Comparison of ENCODE assay signal across 1 cellular context in the genomic region with DNA sequence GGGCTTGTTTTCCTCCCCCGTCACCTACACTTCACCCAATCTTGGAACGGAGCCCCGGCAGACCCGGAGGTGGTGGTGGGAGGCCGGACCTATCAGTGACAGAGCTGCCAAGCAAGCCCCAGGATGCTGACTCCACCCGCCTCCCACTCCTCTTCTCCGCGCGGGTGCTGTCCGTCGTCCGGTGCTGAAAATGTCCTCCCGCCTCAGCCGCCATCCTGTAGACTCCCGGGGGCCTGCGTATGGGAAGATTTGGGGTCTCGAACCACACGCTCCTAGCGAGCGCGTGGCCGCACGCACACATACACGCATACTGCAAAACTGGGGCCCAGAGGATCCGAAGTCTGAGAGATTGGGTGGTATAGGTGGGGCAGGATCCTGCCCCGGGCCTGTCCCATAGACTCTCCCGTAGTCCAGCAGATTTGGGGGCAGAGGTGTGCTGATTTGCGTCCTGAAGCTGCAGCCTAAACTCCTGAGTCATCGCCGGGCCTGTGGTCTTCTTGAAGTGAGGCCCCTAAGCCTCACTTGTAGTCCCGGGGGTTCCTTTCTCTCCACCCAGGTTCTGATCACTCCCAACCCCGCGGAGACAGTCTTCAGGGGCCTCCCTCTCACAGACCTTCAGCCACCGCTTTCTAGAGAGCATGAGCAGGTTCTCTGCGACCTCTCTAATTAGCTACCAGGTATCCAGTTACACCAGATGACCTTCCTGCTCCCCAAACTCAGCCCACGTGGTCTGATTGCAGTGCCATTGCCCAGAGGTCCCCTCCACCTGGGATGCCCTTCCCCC.
A peak's percentile ranks its signal among the peaks of the same experiment; 100 is the strongest.
TF ChIP-seq lines count a peak whose summit lies in the region.

No MANE protein-coding gene starts in this region.

TF ChIP-seq in GM12878, 131 proteins besides CTCF, POLR2A, EP300 and RAD21 (continued from another document and continues in another):
- TF ChIP-seq GATAD2B (conservative IDR thresholded peaks at IDR 0.05; ENCODE audit: low read depth) (peak; percentile 20; the same call in 1 of the 2 replicates), ZZZ3 (IDR thresholded peaks at IDR 0.05; ENCODE audit: control insufficient read depth, insufficient read length, low read depth) (no peak), KDM1A (IDR thresholded peaks at IDR 0.05; ENCODE audit: borderline replicate concordance) (no peak), NR2F1 (conservative IDR thresholded peaks at IDR 0.05) (0 out of 2 replicates have a peak, but pooled peaks have one; percentile 15), POLR2AphosphoS5 (IDR thresholded peaks at IDR 0.05; ENCODE audit: low read length) (no peak; the same call in 1 of the 2 replicates), BMI1 (IDR thresholded peaks at IDR 0.05; ENCODE audit: borderline replicate concordance) (no peak), MXI1 (IDR thresholded peaks at IDR 0.05; ENCODE audit: low read depth, low read length) (peak; percentile 96), REST (IDR thresholded peaks at IDR 0.05; ENCODE audit: low read depth, low read length) (peak; percentile 98), SRF (IDR thresholded peaks at IDR 0.05; ENCODE audit: low read depth in 2 of 2, low read length in 2 of 2) (no peak), TCF12 (IDR thresholded peaks at IDR 0.05; ENCODE audit: low read depth, low read length) (no peak), BCL11A (IDR thresholded peaks at IDR 0.05; ENCODE audit: low read depth, low read length) (no peak), POLR2AphosphoS2 (IDR thresholded peaks at IDR 0.05; ENCODE audit: low read depth, low read length) (no peak; the same call in 1 of the 2 replicates), SREBF2 (IDR thresholded peaks at IDR 0.05; ENCODE audit: low read length) (no peak), KLF5 (IDR thresholded peaks at IDR 0.05; ENCODE audit: partially characterized antibody) (no peak), CHD1 (IDR thresholded peaks at IDR 0.05; ENCODE audit: low read depth, low read length) (no peak), SP1 (IDR thresholded peaks at IDR 0.05; ENCODE audit: low read depth, low read length) (no peak), MYC (IDR thresholded peaks at IDR 0.05; ENCODE audit: insufficient read depth, insufficient read length, insufficient replicate concordance, low read length, severe bottlenecking) (no peak), ETV6 (conservative IDR thresholded peaks at IDR 0.05 in 1 of 2, IDR thresholded peaks at IDR 0.05 in 1 of 2; ENCODE audit: borderline replicate concordance in 1 of 2, low read depth in 1 of 2) (no peak), NR2C2 (IDR thresholded peaks at IDR 0.05; ENCODE audit: borderline replicate concordance, control insufficient read depth, insufficient read length, low read depth) (no peak), RELA (IDR thresholded peaks at IDR 0.05; ENCODE audit: borderline replicate concordance, partially characterized antibody) (no peak), EED (IDR thresholded peaks at IDR 0.05; ENCODE audit: low read depth) (peak; percentile 53; the same call in 1 of the 2 replicates), YBX1 (IDR thresholded peaks at IDR 0.05) (no peak), CEBPB (IDR thresholded peaks at IDR 0.05; ENCODE audit: borderline replicate concordance in 1 of 2, low read depth in 2 of 2, low read length in 2 of 2) (no peak), KAT2A (conservative IDR thresholded peaks at IDR 0.05; ENCODE audit: control insufficient read depth, low read depth, low read length) (no peak), NRF1 (conservative IDR thresholded peaks at IDR 0.05; ENCODE audit: low read depth, low read length) (no peak), YY1 (IDR thresholded peaks at IDR 0.05; ENCODE audit: low read depth, low read length) (peak; percentile 42; the same call in 1 of the 2 replicates), EGR1 (IDR thresholded peaks at IDR 0.05; ENCODE audit: borderline replicate concordance in 1 of 2, low read depth in 2 of 2, low read length in 2 of 2) (peak in 1 of 2 experiments; percentile 41; a peak in 1 of 3 replicates), MTA3 (IDR thresholded peaks at IDR 0.05; ENCODE audit: borderline replicate concordance, low read length) (no peak), SUZ12 (IDR thresholded peaks at IDR 0.05; ENCODE audit: unreplicated experiment) (no peak), NR2C1 (IDR thresholded peaks at IDR 0.05) (no peak), BACH1 (IDR thresholded peaks at IDR 0.05; ENCODE audit: borderline replicate concordance) (no peak), SMAD5 (IDR thresholded peaks at IDR 0.05; ENCODE audit: low read depth) (no peak), CHD2 (IDR thresholded peaks at IDR 0.05; ENCODE audit: borderline replicate concordance, low read depth, low read length) (no peak), EZH2 (IDR thresholded peaks at IDR 0.05; ENCODE audit: borderline replicate concordance, control insufficient read depth, low read depth, low read length) (no peak), HDAC2 (IDR thresholded peaks at IDR 0.05) (no peak), ESRRA (IDR thresholded peaks at IDR 0.05; ENCODE audit: low read length) (no peak), MEF2A (IDR thresholded peaks at IDR 0.05; ENCODE audit: insufficient read depth, low read depth, low read length) (no peak), CBX5 (IDR thresholded peaks at IDR 0.05; ENCODE audit: low read depth) (no peak), ZBTB11 (CRISPR knock-in tag; IDR thresholded peaks at IDR 0.05) (no peak)
- TF ChIP-seq, protein P1, sequence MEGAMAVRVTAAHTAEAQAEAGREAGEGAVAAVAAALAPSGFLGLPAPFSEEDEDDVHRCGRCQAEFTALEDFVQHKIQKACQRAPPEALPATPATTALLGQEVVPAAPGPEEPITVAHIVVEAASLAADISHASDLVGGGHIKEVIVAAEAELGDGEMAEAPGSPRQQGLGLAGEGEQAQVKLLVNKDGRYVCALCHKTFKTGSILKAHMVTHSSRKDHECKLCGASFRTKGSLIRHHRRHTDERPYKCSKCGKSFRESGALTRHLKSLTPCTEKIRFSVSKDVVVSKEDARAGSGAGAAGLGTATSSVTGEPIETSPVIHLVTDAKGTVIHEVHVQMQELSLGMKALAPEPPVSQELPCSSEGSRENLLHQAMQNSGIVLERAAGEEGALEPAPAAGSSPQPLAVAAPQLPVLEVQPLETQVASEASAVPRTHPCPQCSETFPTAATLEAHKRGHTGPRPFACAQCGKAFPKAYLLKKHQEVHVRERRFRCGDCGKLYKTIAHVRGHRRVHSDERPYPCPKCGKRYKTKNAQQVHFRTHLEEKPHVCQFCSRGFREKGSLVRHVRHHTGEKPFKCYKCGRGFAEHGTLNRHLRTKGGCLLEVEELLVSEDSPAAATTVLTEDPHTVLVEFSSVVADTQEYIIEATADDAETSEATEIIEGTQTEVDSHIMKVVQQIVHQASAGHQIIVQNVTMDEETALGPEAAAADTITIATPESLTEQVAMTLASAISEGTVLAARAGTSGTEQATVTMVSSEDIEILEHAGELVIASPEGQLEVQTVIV (IDR thresholded peaks at IDR 0.05; ENCODE audit: borderline replicate concordance, partially characterized antibody), result no peak
- TF ChIP-seq, protein P2, sequence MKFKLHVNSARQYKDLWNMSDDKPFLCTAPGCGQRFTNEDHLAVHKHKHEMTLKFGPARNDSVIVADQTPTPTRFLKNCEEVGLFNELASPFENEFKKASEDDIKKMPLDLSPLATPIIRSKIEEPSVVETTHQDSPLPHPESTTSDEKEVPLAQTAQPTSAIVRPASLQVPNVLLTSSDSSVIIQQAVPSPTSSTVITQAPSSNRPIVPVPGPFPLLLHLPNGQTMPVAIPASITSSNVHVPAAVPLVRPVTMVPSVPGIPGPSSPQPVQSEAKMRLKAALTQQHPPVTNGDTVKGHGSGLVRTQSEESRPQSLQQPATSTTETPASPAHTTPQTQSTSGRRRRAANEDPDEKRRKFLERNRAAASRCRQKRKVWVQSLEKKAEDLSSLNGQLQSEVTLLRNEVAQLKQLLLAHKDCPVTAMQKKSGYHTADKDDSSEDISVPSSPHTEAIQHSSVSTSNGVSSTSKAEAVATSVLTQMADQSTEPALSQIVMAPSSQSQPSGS (IDR thresholded peaks at IDR 0.05; ENCODE audit: low read length), result no peak
- TF ChIP-seq, protein P3, sequence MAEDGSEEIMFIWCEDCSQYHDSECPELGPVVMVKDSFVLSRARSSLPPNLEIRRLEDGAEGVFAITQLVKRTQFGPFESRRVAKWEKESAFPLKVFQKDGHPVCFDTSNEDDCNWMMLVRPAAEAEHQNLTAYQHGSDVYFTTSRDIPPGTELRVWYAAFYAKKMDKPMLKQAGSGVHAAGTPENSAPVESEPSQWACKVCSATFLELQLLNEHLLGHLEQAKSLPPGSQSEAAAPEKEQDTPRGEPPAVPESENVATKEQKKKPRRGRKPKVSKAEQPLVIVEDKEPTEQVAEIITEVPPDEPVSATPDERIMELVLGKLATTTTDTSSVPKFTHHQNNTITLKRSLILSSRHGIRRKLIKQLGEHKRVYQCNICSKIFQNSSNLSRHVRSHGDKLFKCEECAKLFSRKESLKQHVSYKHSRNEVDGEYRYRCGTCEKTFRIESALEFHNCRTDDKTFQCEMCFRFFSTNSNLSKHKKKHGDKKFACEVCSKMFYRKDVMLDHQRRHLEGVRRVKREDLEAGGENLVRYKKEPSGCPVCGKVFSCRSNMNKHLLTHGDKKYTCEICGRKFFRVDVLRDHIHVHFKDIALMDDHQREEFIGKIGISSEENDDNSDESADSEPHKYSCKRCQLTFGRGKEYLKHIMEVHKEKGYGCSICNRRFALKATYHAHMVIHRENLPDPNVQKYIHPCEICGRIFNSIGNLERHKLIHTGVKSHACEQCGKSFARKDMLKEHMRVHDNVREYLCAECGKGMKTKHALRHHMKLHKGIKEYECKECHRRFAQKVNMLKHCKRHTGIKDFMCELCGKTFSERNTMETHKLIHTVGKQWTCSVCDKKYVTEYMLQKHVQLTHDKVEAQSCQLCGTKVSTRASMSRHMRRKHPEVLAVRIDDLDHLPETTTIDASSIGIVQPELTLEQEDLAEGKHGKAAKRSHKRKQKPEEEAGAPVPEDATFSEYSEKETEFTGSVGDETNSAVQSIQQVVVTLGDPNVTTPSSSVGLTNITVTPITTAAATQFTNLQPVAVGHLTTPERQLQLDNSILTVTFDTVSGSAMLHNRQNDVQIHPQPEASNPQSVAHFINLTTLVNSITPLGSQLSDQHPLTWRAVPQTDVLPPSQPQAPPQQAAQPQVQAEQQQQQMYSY (CRISPR knock-in tag; IDR thresholded peaks at IDR 0.05), result no peak
- TF ChIP-seq, protein P4, sequence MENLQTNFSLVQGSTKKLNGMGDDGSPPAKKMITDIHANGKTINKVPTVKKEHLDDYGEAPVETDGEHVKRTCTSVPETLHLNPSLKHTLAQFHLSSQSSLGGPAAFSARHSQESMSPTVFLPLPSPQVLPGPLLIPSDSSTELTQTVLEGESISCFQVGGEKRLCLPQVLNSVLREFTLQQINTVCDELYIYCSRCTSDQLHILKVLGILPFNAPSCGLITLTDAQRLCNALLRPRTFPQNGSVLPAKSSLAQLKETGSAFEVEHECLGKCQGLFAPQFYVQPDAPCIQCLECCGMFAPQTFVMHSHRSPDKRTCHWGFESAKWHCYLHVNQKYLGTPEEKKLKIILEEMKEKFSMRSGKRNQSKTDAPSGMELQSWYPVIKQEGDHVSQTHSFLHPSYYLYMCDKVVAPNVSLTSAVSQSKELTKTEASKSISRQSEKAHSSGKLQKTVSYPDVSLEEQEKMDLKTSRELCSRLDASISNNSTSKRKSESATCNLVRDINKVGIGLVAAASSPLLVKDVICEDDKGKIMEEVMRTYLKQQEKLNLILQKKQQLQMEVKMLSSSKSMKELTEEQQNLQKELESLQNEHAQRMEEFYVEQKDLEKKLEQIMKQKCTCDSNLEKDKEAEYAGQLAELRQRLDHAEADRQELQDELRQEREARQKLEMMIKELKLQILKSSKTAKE (IDR thresholded peaks at IDR 0.05; ENCODE audit: low read depth, poor library complexity, severe bottlenecking), result peak; percentile 43
